8 cellular contexts compared by ENCODE assay signal in genomic region chr1:168137515-168137821, GRCh38.
A peak's percentile ranks its signal among the peaks of the same experiment; 100 is the strongest.
DNase-seq lines count a peak whose midpoint lies in the region; ATAC-seq lines count a peak whose summit lies in the region.

No MANE protein-coding gene starts in this region.

- peak overlapping the region; percentile 86 for H3K27ac Mint-ChIP-seq in activated naive CD8-positive, alpha-beta T cell treated with anti-CD3 and anti-CD28 coated beads, Interleukin-2, amount 50 U/mL, for 24 hours
- peak overlapping the region; percentile 78 for H3K27ac Mint-ChIP-seq in stimulated activated naive B cell treated with anti-CD40 and anti-IgM and Interleukin-4, amounts not matched to agents 10 μg/mL and 1 μg/mL and 100 μg/mL, for 72 hours

- H3K36me3 ChIP-seq in HUES6 (ENCODE audit: control insufficient read depth, insufficient read depth, low read length) = no peaks in the 10 kb centered on the region

- peak overlapping the region; percentile 87 for H3K4me3 Mint-ChIP-seq in activated naive CD8-positive, alpha-beta T cell treated with anti-CD3 and anti-CD28 coated beads, Interleukin-2, amount 50 U/mL, for 24 hours
- peak overlapping the region; percentile 89 to 90 for H3K4me3 Mint-ChIP-seq in stimulated activated naive B cell treated with anti-CD40 and anti-IgM and Interleukin-4, amounts not matched to agents 10 μg/mL and 1 μg/mL and 100 μg/mL, for 72 hours

- peaks cover 36% of the 10 kb centered on the region for H3K4me1 Mint-ChIP-seq in activated naive CD8-positive, alpha-beta T cell treated with anti-CD3 and anti-CD28 coated beads, Interleukin-2, amount 50 U/mL, for 24 hours
- H3K4me1 Mint-ChIP-seq in stimulated activated naive B cell treated with anti-CD40 and anti-IgM and Interleukin-4, amounts not matched to agents 10 μg/mL and 1 μg/mL and 100 μg/mL, for 72 hours = peaks cover 23 to 26% of the 10 kb centered on the region in 2 donors

- no peaks in the 10 kb centered on the region for H3K9me3 Mint-ChIP-seq in activated naive CD8-positive, alpha-beta T cell treated with anti-CD3 and anti-CD28 coated beads, Interleukin-2, amount 50 U/mL, for 24 hours
- H3K9me3 Mint-ChIP-seq in stimulated activated naive B cell treated with anti-CD40 and anti-IgM and Interleukin-4, amounts not matched to agents 10 μg/mL and 1 μg/mL and 100 μg/mL, for 72 hours = no peaks in the 10 kb centered on the region

- no peaks in the 10 kb centered on the region for H3K36me3 Mint-ChIP-seq in activated naive CD8-positive, alpha-beta T cell treated with anti-CD3 and anti-CD28 coated beads, Interleukin-2, amount 50 U/mL, for 24 hours (ENCODE audit: low read depth)
- H3K36me3 Mint-ChIP-seq in stimulated activated naive B cell treated with anti-CD40 and anti-IgM and Interleukin-4, amounts not matched to agents 10 μg/mL and 1 μg/mL and 100 μg/mL, for 72 hours = peaks cover 3 to 4% of the 10 kb centered on the region in 2 donors

- peak overlapping the region; percentile 77 for H3K4me3 ChIP-seq in HUES6 (ENCODE audit: low read depth, low read length)
- peak overlapping the region; percentile 78 for H3K4me3 ChIP-seq in iPS-18c (ENCODE audit: insufficient read depth, low read depth, low read length)

- H3K27me3 ChIP-seq in HUES6 (ENCODE audit: control insufficient read depth, insufficient read depth, low read length) = peaks cover 27% of the 10 kb centered on the region

- peaks cover 14% of the 10 kb centered on the region for H3K4me1 ChIP-seq in HUES6 (ENCODE audit: control insufficient read depth, insufficient read depth, low read length)

- DNase-seq in activated naive CD8-positive, alpha-beta T cell treated with anti-CD3 and anti-CD28 coated beads, Interleukin-2, amount 50 U/mL, for 24 hours = no peak
- DNase-seq in stimulated activated naive B cell treated with anti-CD40 and anti-IgM and Interleukin-4, amounts not matched to agents 10 μg/mL and 1 μg/mL and 100 μg/mL, for 72 hours = no peak
- DNase-seq in NCI-H2081 (lab: John Stamatoyannopoulos, UW) (no peak), caudate nucleus (lab: John Stamatoyannopoulos, UW) (no peak)
- no peak for DNase-seq in stimulated activated CD4-positive, alpha-beta T cell treated with anti-CD3 and anti-CD28 coated beads, Interleukin-15, amount 100 ng/mL, for 24 hours

- H3K9me3 ChIP-seq in HUES6 (ENCODE audit: control insufficient read depth, insufficient read depth, low read depth, low read length) = no peaks in the 10 kb centered on the region
- no peaks in the 10 kb centered on the region for H3K9me3 ChIP-seq in iPS-18c (ENCODE audit: control insufficient read depth, insufficient read depth, low read length)

- peaks cover 44% of the 10 kb centered on the region for H3K27me3 Mint-ChIP-seq in activated naive CD8-positive, alpha-beta T cell treated with anti-CD3 and anti-CD28 coated beads, Interleukin-2, amount 50 U/mL, for 24 hours
- H3K27me3 Mint-ChIP-seq in stimulated activated naive B cell treated with anti-CD40 and anti-IgM and Interleukin-4, amounts not matched to agents 10 μg/mL and 1 μg/mL and 100 μg/mL, for 72 hours = peaks cover 17 to 24% of the 10 kb centered on the region in 2 donors

- no peak overlapping the region for H3K27ac ChIP-seq in HUES6 (ENCODE audit: low read depth, low read length)
- H3K27ac ChIP-seq in caudate nucleus (ENCODE audit: low read depth, low read length) = no peak overlapping the region

- peak overlapping the region; percentile 43 for H3K9ac ChIP-seq in HUES6 (ENCODE audit: low read length)

- no peak for ATAC-seq in activated naive CD8-positive, alpha-beta T cell treated with anti-CD3 and anti-CD28 coated beads, Interleukin-2, amount 50 U/mL, for 24 hours
- peak; percentile 26 to 43 for ATAC-seq in stimulated activated naive B cell treated with anti-CD40 and anti-IgM and Interleukin-4, amounts not matched to agents 10 μg/mL and 1 μg/mL and 100 μg/mL, for 72 hours (replicated peaks)
- ATAC-seq in HG02759 (IDR thresholded peaks at IDR 0.05; ENCODE audit: unreplicated experiment) = no peak

Comparison
In these comparisons a context has a peak if more than half of its experiments do, and no peak if none do; other contexts are left out.
1. ATAC-seq: peak in stimulated activated naive B cell treated with anti-CD40 and anti-IgM and Interleukin-4, amounts not matched to agents 10 μg/mL and 1 μg/mL and 100 μg/mL, for 72 hours (2 of 2); none in activated naive CD8-positive, alpha-beta T cell treated with anti-CD3 and anti-CD28 coated beads, Interleukin-2, amount 50 U/mL, for 24 hours (single experiment) and HG02759 (single experiment).